ENCODE assay signal across 20 cellular contexts in genomic region chr17:41849251-41849990, GRCh38.
"Had no signal": no experiment of that assay in that cellular context is flagged by ENCODE, and none has a peak within 500 bp of the region (broad histone marks: within the 10 kb centered on the region; RNA-seq: fewer than 3 reads in every experiment).

No MANE protein-coding gene starts in this region.

- H3K9me3 ChIP-seq: right atrium auricular region, transverse colon had no signal

- H3K27ac ChIP-seq: right atrium auricular region, transverse colon had no signal

- ATAC-seq: activated T-helper 17 cell treated with anti-CD3 and anti-CD28 coated beads, Interleukin-2, amount 50 U/mL, for 72 hours; left ventricle myocardium superior; stimulated activated naive B cell treated with anti-CD40 and anti-IgM and Interleukin-4, amounts not matched to agents 10 μg/mL and 1 μg/mL and 100 μg/mL, for 72 hours had no signal

- H3K4me3 ChIP-seq: right atrium auricular region, skin epidermis, transverse colon had no signal

- H3K27me3 ChIP-seq: dorsolateral prefrontal cortex, right atrium auricular region, transverse colon had no signal

- DNase-seq: activated CD4-positive, alpha-beta T cell treated with anti-CD3 and anti-CD28 coated beads for 1 hour; activated CD4-positive, alpha-beta T cell treated with anti-CD3 and anti-CD28 coated beads, Interleukin-2, amount 50 U/mL, for 4 hours; activated naive CD4-positive, alpha-beta T cell treated with Interleukin-2 at 50 U/mL for 16 hours; dorsolateral prefrontal cortex; endodermal cell; erythroblast; hippocampal formation; left ventricle myocardium superior; nephron progenitor cell; occipital lobe; stimulated activated CD4-positive, alpha-beta T cell treated with anti-CD3 and anti-CD28 coated beads, Interleukin-15, amount 100 ng/mL, for 24 hours; stimulated activated CD4-positive, alpha-beta T cell treated with anti-CD3 and anti-CD28 coated beads, Interleukin-4, amount 100 ng/mL, for 1 hour; stimulated activated naive B cell treated with anti-CD40 and anti-IgM and Interleukin-4, amounts not matched to agents 10 μg/mL and 1 μg/mL and 100 μg/mL, for 72 hours; T1000; transverse colon had no signal

- H3K4me1 ChIP-seq: right atrium auricular region had no signal

- FAIRE-seq: astrocyte, keratinocyte had no signal
